In genomic region chr1:236131916-236132315, GRCh38 we compare ENCODE assay signal across 29 cellular contexts.
"Had no signal": no experiment of that assay in that cellular context is flagged by ENCODE, and none has a peak within 500 bp of the region (broad histone marks: within the 10 kb centered on the region; RNA-seq: fewer than 3 reads in every experiment).

No MANE protein-coding gene starts in this region.

- H3K4me3 ChIP-seq: ovary, psoas muscle, right lobe of liver, sigmoid colon, suprapubic skin, testis, tibial artery, upper lobe of left lung, vagina had no signal

- H3K9me3 ChIP-seq: neutrophil, ovary, right lobe of liver, sigmoid colon, suprapubic skin, testis, tibial artery, upper lobe of left lung, vagina had no signal

- H3K9me3 Mint-ChIP-seq: naive thymus-derived CD8-positive, alpha-beta T cell; natural killer cell treated with Interleukin-12 subunit alpha and Interleukin-12 subunit beta and Interleukin-15 and Interleukin-18, amount 100 ng/mL, for 72 hours; neural crest cell; stimulated activated naive CD8-positive, alpha-beta T cell treated with anti-CD3 and anti-CD28 coated beads, Interleukin-15, amount 100 ng/mL, for 72 hours had no signal

- H3K9ac ChIP-seq: parathyroid adenoma had no signal

- H3K27ac Mint-ChIP-seq: naive thymus-derived CD8-positive, alpha-beta T cell; natural killer cell treated with Interleukin-12 subunit alpha and Interleukin-12 subunit beta and Interleukin-15 and Interleukin-18, amount 100 ng/mL, for 72 hours; nephron progenitor cell; progenitor cell of endocrine pancreas; stimulated activated memory B cell treated with anti-CD40 and anti-IgM and Interleukin-4, amounts not matched to agents 10 μg/mL and 1 μg/mL and 100 μg/mL, for 72 hours; stimulated activated naive CD8-positive, alpha-beta T cell treated with anti-CD3 and anti-CD28 coated beads, Interleukin-15, amount 100 ng/mL, for 72 hours had no signal

- DNase-seq: naive thymus-derived CD8-positive, alpha-beta T cell; nephron progenitor cell; nucleus accumbens; ovary; posterior cingulate gyrus; psoas muscle; right cardiac atrium; right lobe of liver; sigmoid colon; small intestine; stimulated activated CD4-positive, alpha-beta T cell treated with anti-CD3 and anti-CD28 coated beads, Interleukin-15, amount 100 ng/mL, for 24 hours; stimulated activated CD4-positive, alpha-beta T cell treated with anti-CD3 and anti-CD28 coated beads, Interleukin-2, amount 100 ng/mL, for 24 hours; stimulated activated CD4-positive, alpha-beta T cell treated with anti-CD3 and anti-CD28 coated beads, Interleukin-2, amount 100 ng/mL, for 48 hours; stimulated activated CD4-positive, alpha-beta T cell treated with anti-CD3 and anti-CD28 coated beads, Interleukin-4, amount 100 ng/mL, for 24 hours; stimulated activated naive CD4-positive, alpha-beta T cell; stimulated activated naive CD8-positive, alpha-beta T cell treated with anti-CD3 and anti-CD28 coated beads, Interleukin-15, amount 100 ng/mL, for 72 hours; stimulated activated naive CD8-positive, alpha-beta T cell treated with anti-CD3 and anti-CD28 coated beads, Interleukin-15, Interleukin-2, amounts not matched to agents 100 U/mL and 50 U/mL, for 24 hours; substantia nigra; testis; tibial artery; upper lobe of left lung had no signal

- H3K4me1 Mint-ChIP-seq: naive thymus-derived CD8-positive, alpha-beta T cell; stimulated activated naive CD8-positive, alpha-beta T cell treated with anti-CD3 and anti-CD28 coated beads, Interleukin-15, amount 100 ng/mL, for 72 hours had no signal

- ATAC-seq: naive thymus-derived CD8-positive, alpha-beta T cell; natural killer cell treated with Interleukin-12 subunit alpha and Interleukin-12 subunit beta and Interleukin-15 and Interleukin-18, amount 100 ng/mL, for 72 hours; psoas muscle; right cardiac atrium; right lobe of liver; stimulated activated memory B cell treated with anti-CD40 and anti-IgM and Interleukin-4, amounts not matched to agents 10 μg/mL and 1 μg/mL and 100 μg/mL, for 72 hours; stimulated activated naive CD8-positive, alpha-beta T cell treated with anti-CD3 and anti-CD28 coated beads, Interleukin-15, amount 100 ng/mL, for 72 hours; stimulated activated naive CD8-positive, alpha-beta T cell treated with anti-CD3 and anti-CD28 coated beads, Interleukin-15, Interleukin-2, amounts not matched to agents 100 U/mL and 50 U/mL, for 24 hours had no signal

- H3K27ac ChIP-seq: neutrophil, ovary, parathyroid adenoma, psoas muscle, right lobe of liver, sigmoid colon, suprapubic skin, testis, tibial artery, upper lobe of left lung, vagina had no signal

- H3K4me3 Mint-ChIP-seq: naive thymus-derived CD8-positive, alpha-beta T cell; natural killer cell treated with Interleukin-12 subunit alpha and Interleukin-12 subunit beta and Interleukin-15 and Interleukin-18, amount 100 ng/mL, for 72 hours; nephron progenitor cell; neural crest cell; stimulated activated memory B cell treated with anti-CD40 and anti-IgM and Interleukin-4, amounts not matched to agents 10 μg/mL and 1 μg/mL and 100 μg/mL, for 72 hours; stimulated activated naive CD8-positive, alpha-beta T cell treated with anti-CD3 and anti-CD28 coated beads, Interleukin-15, amount 100 ng/mL, for 72 hours had no signal

- H3K36me3 Mint-ChIP-seq: naive thymus-derived CD8-positive, alpha-beta T cell; natural killer cell treated with Interleukin-12 subunit alpha and Interleukin-12 subunit beta and Interleukin-15 and Interleukin-18, amount 100 ng/mL, for 72 hours; stimulated activated memory B cell treated with anti-CD40 and anti-IgM and Interleukin-4, amounts not matched to agents 10 μg/mL and 1 μg/mL and 100 μg/mL, for 72 hours had no signal

- H3K4me1 ChIP-seq: parathyroid adenoma, psoas muscle, right lobe of liver, sigmoid colon, suprapubic skin, testis, tibial artery, upper lobe of left lung, vagina had no signal

- H3K36me3 ChIP-seq: neutrophil, ovary, right lobe of liver, sigmoid colon, suprapubic skin, tibial artery, upper lobe of left lung, vagina had no signal

- H3K27me3 ChIP-seq: ovary, right lobe of liver, sigmoid colon, suprapubic skin, testis, upper lobe of left lung, vagina had no signal
